ENCODE assay signal across 9 cellular contexts in the genomic region with DNA sequence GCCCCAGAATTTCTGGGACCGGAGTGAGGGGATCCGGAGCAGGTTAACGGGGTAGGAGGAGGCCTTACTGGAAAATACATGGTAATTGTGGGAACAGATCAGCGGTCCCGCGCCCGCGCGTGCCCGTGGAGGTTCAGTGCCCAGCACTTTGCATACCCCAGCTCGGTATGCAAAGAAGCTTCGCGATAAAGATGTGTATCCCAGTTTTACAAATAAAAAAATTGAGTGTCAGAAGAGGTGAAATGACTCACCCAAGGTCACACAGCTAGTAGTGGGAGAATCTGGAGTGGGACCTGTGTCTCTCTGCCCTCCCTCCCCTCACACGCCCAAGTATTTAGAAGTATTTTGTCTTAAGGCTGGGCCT. TPM values are rescaled to one million over a fixed set of nuclear protein-coding genes. Genes with fewer than 3 reads are reported as not detected.
A peak's percentile ranks its signal among the peaks of the same experiment; 100 is the strongest.
DNase-seq lines count a peak whose midpoint lies in the region; ATAC-seq and TF ChIP-seq lines count a peak whose summit lies in the region.
"Had no signal": no experiment of that assay in that cellular context is flagged by ENCODE, and none has a peak within 500 bp of the region (broad histone marks: within the 10 kb centered on the region; RNA-seq: fewer than 3 reads in every experiment).

No MANE protein-coding gene starts in this region.

- H3K27ac ChIP-seq in Peyer's patch (peak overlapping the region; percentile 52 to 96 (median 89)), sigmoid colon (peak overlapping the region; percentile 94 to 99 (median 96))

- peak overlapping the region in 3 of 4 donors; percentile 61 to 85 (median 77) for H3K4me3 ChIP-seq in Peyer's patch
- peak overlapping the region; percentile 79 to 99 (median 99) for H3K4me3 ChIP-seq in sigmoid colon

- intact Hi-C loops in sigmoid colon (cut with DNase I), result loop anchor here (2.0 kb wide), 3 partner anchors 47 to 85 kb away; no protein-coding TSS in a partner anchor

- H3K27me3 Mint-ChIP-seq in glutamatergic neuron (ENCODE audit: unreplicated experiment), result peaks cover 13% of the 10 kb centered on the region

- TF ChIP-seq EP300 in sigmoid colon (IDR thresholded peaks at IDR 0.05), result no peak

- peak overlapping the region; percentile 43 for H3K4me3 Mint-ChIP-seq in glutamatergic neuron (ENCODE audit: unreplicated experiment)

- peaks cover 7% of the 10 kb centered on the region for H3K9me3 Mint-ChIP-seq in glutamatergic neuron (ENCODE audit: unreplicated experiment)

- TF ChIP-seq CTCF in Peyer's patch (IDR thresholded peaks at IDR 0.05), result no peak
- TF ChIP-seq CTCF in glutamatergic neuron (IDR thresholded peaks at IDR 0.05; ENCODE audit: partially characterized antibody, unreplicated experiment), result no peak
- TF ChIP-seq CTCF in sigmoid colon (IDR thresholded peaks at IDR 0.05), result no peak

- no peaks in the 10 kb centered on the region for H3K9me3 ChIP-seq in Peyer's patch
- H3K9me3 ChIP-seq in sigmoid colon, result no peaks in the 10 kb centered on the region

- peak; percentile 45 for DNase-seq in EH (ENCODE audit: low read depth)
- no peak for DNase-seq in Peyer's patch
- DNase-seq in glutamatergic neuron, result no peak
- DNase-seq in sigmoid colon, result no peak
- no peak for DNase-seq in NCI-H146 (lab: John Stamatoyannopoulos, UW)
- DNase-seq in A172 (ENCODE audit: low spot score), result no peak
- DNase-seq in effector CD4-positive, alpha-beta T cell, result no peak
- DNase-seq: MV-4-11 had no signal

- H3K27me3 ChIP-seq in Peyer's patch (no peaks in the 10 kb centered on the region), sigmoid colon (no peaks in the 10 kb centered on the region)

- H3K4me1 ChIP-seq in Peyer's patch (peaks cover 0 to 61% (median 8%) of the 10 kb centered on the region in 4 donors), sigmoid colon (peaks cover 0 to 63% (median 54%) of the 10 kb centered on the region in 4 donors)

- TF ChIP-seq POLR2A in Peyer's patch (IDR thresholded peaks at IDR 0.05) (no peak), sigmoid colon (IDR thresholded peaks at IDR 0.05) (no peak)

- ATAC-seq in HG03025 (IDR thresholded peaks at IDR 0.05; ENCODE audit: low FRiP score, unreplicated experiment), result no peak

- peaks cover 11% of the 10 kb centered on the region for H3K4me1 Mint-ChIP-seq in glutamatergic neuron (ENCODE audit: low read depth, unreplicated experiment)

- WGBS in sigmoid colon, 2 donors, result 13 to 39% methylated on average over 14 of the region's 14 CpGs

- H3K36me3 Mint-ChIP-seq in glutamatergic neuron (ENCODE audit: unreplicated experiment), result no peaks in the 10 kb centered on the region

- peak overlapping the region; percentile 68 for H3K27ac Mint-ChIP-seq in glutamatergic neuron (ENCODE audit: unreplicated experiment)

- H3K36me3 ChIP-seq in Peyer's patch (no peaks in the 10 kb centered on the region), sigmoid colon (no peaks in the 10 kb centered on the region)

RNA-seq across cellular contexts. Expression of a gene that starts 1.0 kb away (rescaled TPM):
- 10 to 100 TPM; 38.8 to 97.2 (median 81.0) TPM for total RNA-seq in Peyer's patch
- total RNA-seq in glutamatergic neuron (ENCODE audit: unreplicated experiment), result 11.4 TPM
- 10 to 100 TPM; 32.9 to 53.2 (median 45.6) TPM for total RNA-seq in sigmoid colon
- polyA plus RNA-seq in sigmoid colon, result 10 to 100 TPM; 12.6 to 29.6 (median 26.6) TPM
- total RNA-seq in A172 (2014; rRNA removed; shearing (Covaris generic)), result 7.2 and 12.2 TPM in 2 replicates
